In genomic region chr12:132638541-132639408, GRCh38 we compare ENCODE assay signal across 9 cellular contexts. TPM values are rescaled to one million over a fixed set of nuclear protein-coding genes. Genes with fewer than 3 reads are reported as not detected.
DNase-seq lines count a peak whose midpoint lies in the region; ATAC-seq and TF ChIP-seq lines count a peak whose summit lies in the region.
"Had no signal": no experiment of that assay in that cellular context is flagged by ENCODE, and none has a peak within 500 bp of the region (broad histone marks: within the 10 kb centered on the region; RNA-seq: fewer than 3 reads in every experiment).

No MANE protein-coding gene starts in this region.

- no peaks in the 10 kb centered on the region for H3K9me3 Mint-ChIP-seq in immature natural killer cell

- WGBS in prostate gland = 71% methylated on average over 25 of the region's 25 CpGs

- no peaks in the 10 kb centered on the region for H3K27me3 ChIP-seq in RWPE2 (ENCODE audit: insufficient read depth, poor library complexity, severe bottlenecking)
- H3K27me3 ChIP-seq in prostate gland (replicated peaks; ENCODE audit: insufficient read depth) = no peaks in the 10 kb centered on the region

- H3K27ac Mint-ChIP-seq in immature natural killer cell = peak overlapping the region in 2 of 6 donors; percentile 13 to 32

- peaks cover 69% of the 10 kb centered on the region for H3K36me3 ChIP-seq in RWPE2 (ENCODE audit: low read depth)
- peaks cover 4 to 21% of the 10 kb centered on the region in 2 donors for H3K36me3 ChIP-seq in prostate gland

- TF ChIP-seq CTCF in GM12875 (IDR thresholded peaks at IDR 0.05; ENCODE audit: borderline replicate concordance, insufficient read depth, low read depth, low read length) = peak; percentile 82
- peak; percentile 76 for TF ChIP-seq CTCF in RWPE2 (IDR thresholded peaks at IDR 0.05; ENCODE audit: poor library complexity, severe bottlenecking)
- peak; percentile 93 for TF ChIP-seq CTCF in fibroblast of the aortic adventitia (IDR thresholded peaks at IDR 0.05; ENCODE audit: insufficient read depth, low read length)
- peak; percentile 43 to 69 (median 44) for TF ChIP-seq CTCF in prostate gland (IDR thresholded peaks at IDR 0.05)

- H3K36me3 Mint-ChIP-seq in immature natural killer cell = peaks cover 13 to 38% (median 16%) of the 10 kb centered on the region in 3 donors

- peak; percentile 84 for DNase-seq in AG08396 (ENCODE audit: low spot score)
- no peak for DNase-seq in RWPE2 (ENCODE audit: low spot score)
- peak; percentile 60 for DNase-seq in fibroblast of the aortic adventitia (ENCODE audit: low read depth)
- DNase-seq in prostate gland (ENCODE audit: low spot score) = no peak
- DNase-seq in dedifferentiated amniotic fluid mesenchymal stem cell (ENCODE audit: extremely low spot score) = no peak
- DNase-seq in immature natural killer cell = no peak

- no peak overlapping the region for H3K4me3 ChIP-seq in GM12875 (ENCODE audit: low read depth, low read length)
- H3K4me3 ChIP-seq in RWPE2 (ENCODE audit: severe bottlenecking) = no peak overlapping the region
- H3K4me3 ChIP-seq in fibroblast of the aortic adventitia (ENCODE audit: low read depth, low read length) = no peak overlapping the region
- H3K4me3 ChIP-seq in prostate gland = no peak overlapping the region

- peaks cover 0 to 4% (median 2%) of the 10 kb centered on the region in 3 donors for H3K27me3 Mint-ChIP-seq in immature natural killer cell (ENCODE audit: low read depth in 3 of 3)

- ATAC-seq in RWPE2 (ENCODE audit: low read depth) (peak; percentile 52; the same call in 2 of the 3 replicates), HG03095 (IDR thresholded peaks at IDR 0.05; ENCODE audit: unreplicated experiment) (no peak)

- H3K9me3 ChIP-seq in RWPE2 (ENCODE audit: severe bottlenecking) = no peaks in the 10 kb centered on the region
- H3K9me3 ChIP-seq in prostate gland = no peaks in the 10 kb centered on the region

- TF ChIP-seq POLR2A in prostate gland (IDR thresholded peaks at IDR 0.05) = no peak

- peaks cover 12 to 16% of the 10 kb centered on the region in 2 donors for H3K4me1 Mint-ChIP-seq in immature natural killer cell

- intact Hi-C loops in prostate gland (cut with DNase I) = no loop called here

- H3K4me1 ChIP-seq in RWPE2 (ENCODE audit: insufficient read depth, poor library complexity, severe bottlenecking) (no peaks in the 10 kb centered on the region), prostate gland (replicated peaks) (no peaks in the 10 kb centered on the region)

- H3K27ac ChIP-seq in RWPE2 (ENCODE audit: poor library complexity, severe bottlenecking) (no peak overlapping the region), prostate gland (no peak overlapping the region)

- H3K4me3 Mint-ChIP-seq in immature natural killer cell = no peak overlapping the region

RNA-seq across cellular contexts. Expression of gene P2RX2, which starts 20.2 kb away (rescaled TPM):
- total RNA-seq in fibroblast of the aortic adventitia (ENCODE audit: low replicate concordance) = not detected in 2 replicates
- 1 to 10 TPM in 1 of 2 donors, under 1 TPM in 1; 0.32 to 8.2 TPM for total RNA-seq in prostate gland
- polyA plus RNA-seq in immature natural killer cell = not detected
- total RNA-seq: urinary bladder had no signal

RNA-seq across cellular contexts. Expression of gene LRCOL1, which starts 28.4 kb away (rescaled TPM):
- total RNA-seq in fibroblast of the aortic adventitia (ENCODE audit: low replicate concordance) (not detected in 2 replicates), prostate gland (under 1 TPM in 1 of 2 donors, not detected in 1; 0.68 TPM)
- not detected for polyA plus RNA-seq in immature natural killer cell
- total RNA-seq: urinary bladder had no signal

RNA-seq across cellular contexts. Expression of gene POLE, which starts 48.4 kb away (rescaled TPM):
- 15.0 and 37.4 TPM in 2 replicates for total RNA-seq in fibroblast of the aortic adventitia (ENCODE audit: low replicate concordance)
- total RNA-seq in prostate gland = 10 to 100 TPM; 41.8 to 65.4 TPM
- 1 to 10 TPM; 2.2 to 8.8 (median 2.3) TPM for polyA plus RNA-seq in immature natural killer cell

RNA-seq across cellular contexts. Expression of gene PXMP2, which starts 48.6 kb away (rescaled TPM):
- total RNA-seq in fibroblast of the aortic adventitia (ENCODE audit: low replicate concordance) (19.2 and 21.8 TPM in 2 replicates), prostate gland (100 to 1,000 TPM in 1 of 2 donors, 10 to 100 TPM in 1; 25.7 to 107 TPM)
- 10 to 100 TPM; 12.5 to 18.2 (median 17.3) TPM for polyA plus RNA-seq in immature natural killer cell

Comparison
In these comparisons a context has a peak if more than half of its experiments do, and no peak if none do; other contexts are left out.
1. DNase-seq: peak in AG08396 (single experiment) and fibroblast of the aortic adventitia (single experiment); none in RWPE2 (single experiment), prostate gland (single experiment), dedifferentiated amniotic fluid mesenchymal stem cell (single experiment) and immature natural killer cell (0 of 3).
2. Peak in every context shown above with its lines, with median percentiles within 50 percentile points of each other: CTCF ChIP-seq.